Comparison of ENCODE assay signal across 1 cellular context in genomic region chr17:50950002-50950877, GRCh38.
TF ChIP-seq lines count a peak whose summit lies in the region.

No MANE protein-coding gene starts in this region.

TF ChIP-seq in K562, 482 proteins besides CTCF, POLR2A, EP300 and RAD21 (continued from another document and continues in another):
- TF ChIP-seq ZFP91 (CRISPR knock-in tag; IDR thresholded peaks at IDR 0.05) (no peak), ZNF282 (CRISPR knock-in tag; IDR thresholded peaks at IDR 0.05) (no peak), TEAD4 (IDR thresholded peaks at IDR 0.05; ENCODE audit: low read length) (0 out of 2 replicates have a peak, but pooled peaks have one; percentile 23), TEAD4 (CRISPR knock-in tag; IDR thresholded peaks at IDR 0.05; ENCODE audit: borderline replicate concordance) (no peak), SRSF7 (optimal IDR thresholded peaks at IDR 0.05; ENCODE audit: low read depth, low read length) (no peak), MAX (CRISPR knock-in tag; IDR thresholded peaks at IDR 0.05) (peak; percentile 71), NFE2 (IDR thresholded peaks at IDR 0.05; ENCODE audit: low read depth) (peak; percentile 92), CBFA2T2 (conservative IDR thresholded peaks at IDR 0.05) (no peak), XRCC5 (IDR thresholded peaks at IDR 0.05; ENCODE audit: low read depth, low read length) (peak; percentile 50; the same call in 1 of the 2 replicates), NR4A1 (CRISPR knock-in tag; IDR thresholded peaks at IDR 0.05) (no peak; the same call in 1 of the 2 replicates), NR4A1 (tag; IDR thresholded peaks at IDR 0.05) (no peak; the same call in none of the 2 replicates), CHD4 (IDR thresholded peaks at IDR 0.05; ENCODE audit: insufficient read depth, insufficient replicate concordance, low read depth, low read length, poor library complexity, severe bottlenecking) (no peak), RREB1 (CRISPR knock-in tag; IDR thresholded peaks at IDR 0.05) (no peak), ATF2 (CRISPR knock-in tag; IDR thresholded peaks at IDR 0.05) (no peak), ZNF133 (CRISPR knock-in tag; IDR thresholded peaks at IDR 0.05) (no peak), FOXP1 (CRISPR knock-in tag; IDR thresholded peaks at IDR 0.05) (no peak), NFYB (IDR thresholded peaks at IDR 0.05; ENCODE audit: extremely low read depth, insufficient read length) (no peak), ZNF507 (tag; conservative IDR thresholded peaks at IDR 0.05) (no peak), ELK3 (CRISPR knock-in tag; IDR thresholded peaks at IDR 0.05) (no peak), BRCA1 (IDR thresholded peaks at IDR 0.05) (no peak), BRCA1 (CRISPR knock-in tag; IDR thresholded peaks at IDR 0.05) (no peak), SMAD4 (CRISPR knock-in tag; conservative IDR thresholded peaks at IDR 0.05) (peak; percentile 29; the same call in 1 of the 2 replicates), BCLAF1 (IDR thresholded peaks at IDR 0.05; ENCODE audit: borderline replicate concordance in 1 of 2, control insufficient read depth in 1 of 2, low read depth in 2 of 2, low read length in 1 of 2) (no peak), STAG1 (CRISPR knock-in tag; IDR thresholded peaks at IDR 0.05; ENCODE audit: borderline replicate concordance) (peak; percentile 49; the same call in 1 of the 2 replicates), NRF1 (conservative IDR thresholded peaks at IDR 0.05 in 1 of 2, IDR thresholded peaks at IDR 0.05 in 1 of 2) (peak in 1 of 2 experiments; percentile 36; a peak in 2 of 4 replicates), ZNF561 (CRISPR knock-in tag; conservative IDR thresholded peaks at IDR 0.05) (no peak), ZNF551 (CRISPR knock-in tag; IDR thresholded peaks at IDR 0.05) (no peak), MCM7 (IDR thresholded peaks at IDR 0.05) (no peak), C11orf30 (IDR thresholded peaks at IDR 0.05; ENCODE audit: low read depth) (peak; percentile 93), ELK1 (CRISPR knock-in tag; IDR thresholded peaks at IDR 0.05) (no peak), ZNF449 (CRISPR knock-in tag; IDR thresholded peaks at IDR 0.05) (0 out of 2 replicates have a peak, but pooled peaks have one; percentile 9), SAFB (IDR thresholded peaks at IDR 0.05; ENCODE audit: borderline replicate concordance, low read depth, low read length) (no peak), E2F6 (IDR thresholded peaks at IDR 0.05; ENCODE audit: borderline replicate concordance in 1 of 2, extremely low read depth in 1 of 2, insufficient read depth in 1 of 2, insufficient read length in 1 of 2, low read depth in 1 of 2, low read length in 1 of 2, poor library complexity in 1 of 2, severe bottlenecking in 1 of 2) (no peak), PRMT5 (CRISPR knock-in tag; IDR thresholded peaks at IDR 0.05) (no peak), HNRNPK (IDR thresholded peaks at IDR 0.05; ENCODE audit: low read depth, low read length, poor library complexity, severe bottlenecking) (no peak), KLF13 (tag; IDR thresholded peaks at IDR 0.05; ENCODE audit: borderline replicate concordance, low read depth) (no peak), CBX8 (IDR thresholded peaks at IDR 0.05; ENCODE audit: borderline replicate concordance, extremely low read depth, low read depth, low read length, poor library complexity, severe bottlenecking) (no peak), POU5F1 (IDR thresholded peaks at IDR 0.05; ENCODE audit: borderline replicate concordance, low read depth, low read length, partially characterized antibody) (no peak), BRF1 (IDR thresholded peaks at IDR 0.05; ENCODE audit: borderline replicate concordance, extremely low read depth, insufficient read length) (no peak), HINFP (tag; conservative IDR thresholded peaks at IDR 0.05; ENCODE audit: low read depth) (no peak), CTBP1 (IDR thresholded peaks at IDR 0.05; ENCODE audit: borderline replicate concordance) (peak; percentile 95), NUFIP1 (IDR thresholded peaks at IDR 0.05; ENCODE audit: partially characterized antibody) (no peak), HDAC1 (IDR thresholded peaks at IDR 0.05) (peak in 1 of 2 experiments; percentile 68; a peak in 1 of 4 replicates)
